In genomic region chr3:11587766-11588165, GRCh38 we compare ENCODE assay signal across 19 cellular contexts. TPM values are rescaled to one million over a fixed set of nuclear protein-coding genes. Genes with fewer than 3 reads are reported as not detected.
DNase-seq lines count a peak whose midpoint lies in the region; ATAC-seq and TF ChIP-seq lines count a peak whose summit lies in the region.
"Had no signal": no experiment of that assay in that cellular context is flagged by ENCODE, and none has a peak within 500 bp of the region (broad histone marks: within the 10 kb centered on the region; RNA-seq: fewer than 3 reads in every experiment).

No MANE protein-coding gene starts in this region.

- no peak overlapping the region for H3K9ac ChIP-seq in rectal smooth muscle tissue (ENCODE audit: low read length)

- no peaks in the 10 kb centered on the region for H3K27me3 ChIP-seq in gastroesophageal sphincter
- H3K27me3 ChIP-seq in rectal smooth muscle tissue (ENCODE audit: control insufficient read depth, insufficient read depth, low read length): no peaks in the 10 kb centered on the region
- H3K27me3 ChIP-seq: ovary, vagina had no signal

- H3K36me3 Mint-ChIP-seq in natural killer cell: no peaks in the 10 kb centered on the region
- H3K36me3 Mint-ChIP-seq in natural killer cell treated with Interleukin-12 subunit alpha and Interleukin-12 subunit beta and Interleukin-15 and Interleukin-18, amount 100 ng/mL, for 72 hours: no peaks in the 10 kb centered on the region

- H3K4me1 ChIP-seq in gastroesophageal sphincter (peaks cover 20 to 100% (median 57%) of the 10 kb centered on the region in 3 donors), rectal smooth muscle tissue (ENCODE audit: control insufficient read depth, insufficient read depth, low read length) (peaks cover 41% of the 10 kb centered on the region)

- DNase-seq in natural killer cell (no peak), foreskin melanocyte (no peak)
- no peak for DNase-seq in natural killer cell treated with Interleukin-12 subunit alpha and Interleukin-12 subunit beta and Interleukin-15 and Interleukin-18, amount 100 ng/mL, for 72 hours (ENCODE audit: low spot score)
- DNase-seq: activated CD4-positive, alpha-beta T cell treated with anti-CD3 and anti-CD28 coated beads, Interleukin-2, amount 10 ng/mL, durations not matched to agents 24 days and 14 days; erythroblast; glutamatergic neuron; midbrain; NCI-H69; OCI-M1; T1000 had no signal

- TF ChIP-seq CTCF in natural killer cell (IDR thresholded peaks at IDR 0.05) (no peak), gastroesophageal sphincter (IDR thresholded peaks at IDR 0.05) (no peak)

- ATAC-seq in natural killer cell (peak in 1 of 3 donors; percentile 19), gastroesophageal sphincter (no peak), GM19455 (IDR thresholded peaks at IDR 0.05; ENCODE audit: unreplicated experiment) (no peak), SK-N-SH treated with all-trans-retinoic acid at 6 μM for 48 hours (no peak), HG02840 (IDR thresholded peaks at IDR 0.05; ENCODE audit: low FRiP score, unreplicated experiment) (no peak)
- ATAC-seq in natural killer cell treated with Interleukin-12 subunit alpha and Interleukin-12 subunit beta and Interleukin-15 and Interleukin-18, amount 100 ng/mL, for 72 hours: no peak

- H3K27ac ChIP-seq in gastroesophageal sphincter: peak overlapping the region in 3 of 4 donors; percentile 4 to 19 (median 15)
- peak overlapping the region; percentile 51 for H3K27ac ChIP-seq in rectal smooth muscle tissue (ENCODE audit: low read depth, low read length)

- no peak for TF ChIP-seq EP300 in gastroesophageal sphincter (IDR thresholded peaks at IDR 0.05)

- H3K4me3 ChIP-seq in gastroesophageal sphincter (no peak overlapping the region), rectal smooth muscle tissue (ENCODE audit: low read length) (no peak overlapping the region)
- H3K4me3 ChIP-seq: ovary, skin epidermis, vagina had no signal

- no peak overlapping the region for H3K4me3 Mint-ChIP-seq in natural killer cell
- no peak overlapping the region for H3K4me3 Mint-ChIP-seq in natural killer cell treated with Interleukin-12 subunit alpha and Interleukin-12 subunit beta and Interleukin-15 and Interleukin-18, amount 100 ng/mL, for 72 hours
- H3K4me3 Mint-ChIP-seq: activated CD4-positive, alpha-beta T cell treated with anti-CD3 and anti-CD28 coated beads, Interleukin-2, amount 10 ng/mL, durations not matched to agents 24 days and 14 days had no signal

- WGBS in gastroesophageal sphincter (ENCODE audit: low coverage in 1 of 2), 2 donors: 71 to 85% methylated on average over 9 to 11 of the region's 12 CpGs

- no peaks in the 10 kb centered on the region for H3K9me3 ChIP-seq in gastroesophageal sphincter
- H3K9me3 ChIP-seq: ovary, vagina had no signal

- intact Hi-C loops in natural killer cell (cut with micrococcal nuclease): no loop called here

- H3K27me3 Mint-ChIP-seq in natural killer cell (ENCODE audit: low read depth in 2 of 2): no peaks in the 10 kb centered on the region
- no peaks in the 10 kb centered on the region for H3K27me3 Mint-ChIP-seq in natural killer cell treated with Interleukin-12 subunit alpha and Interleukin-12 subunit beta and Interleukin-15 and Interleukin-18, amount 100 ng/mL, for 72 hours
- H3K27me3 Mint-ChIP-seq: activated CD4-positive, alpha-beta T cell treated with anti-CD3 and anti-CD28 coated beads, Interleukin-2, amount 10 ng/mL, durations not matched to agents 24 days and 14 days; IgD-negative memory B cell had no signal

- peak overlapping the region; percentile 34 to 86 for H3K27ac Mint-ChIP-seq in natural killer cell
- peak overlapping the region in 1 of 2 donors; percentile 69 for H3K27ac Mint-ChIP-seq in natural killer cell treated with Interleukin-12 subunit alpha and Interleukin-12 subunit beta and Interleukin-15 and Interleukin-18, amount 100 ng/mL, for 72 hours
- H3K27ac Mint-ChIP-seq: activated CD4-positive, alpha-beta T cell treated with anti-CD3 and anti-CD28 coated beads, Interleukin-2, amount 10 ng/mL, durations not matched to agents 24 days and 14 days had no signal

- no peak for TF ChIP-seq POLR2A in gastroesophageal sphincter (IDR thresholded peaks at IDR 0.05)

- H3K4me1 Mint-ChIP-seq in natural killer cell: peaks cover 90% of the 10 kb centered on the region in 2 donors
- peaks cover 58 to 64% of the 10 kb centered on the region in 2 donors for H3K4me1 Mint-ChIP-seq in natural killer cell treated with Interleukin-12 subunit alpha and Interleukin-12 subunit beta and Interleukin-15 and Interleukin-18, amount 100 ng/mL, for 72 hours (ENCODE audit: low read depth in 2 of 2)

- H3K9me3 Mint-ChIP-seq in natural killer cell: no peaks in the 10 kb centered on the region
- H3K9me3 Mint-ChIP-seq in natural killer cell treated with Interleukin-12 subunit alpha and Interleukin-12 subunit beta and Interleukin-15 and Interleukin-18, amount 100 ng/mL, for 72 hours: no peaks in the 10 kb centered on the region
- H3K9me3 Mint-ChIP-seq: activated CD4-positive, alpha-beta T cell treated with anti-CD3 and anti-CD28 coated beads, Interleukin-2, amount 10 ng/mL, durations not matched to agents 24 days and 14 days; IgD-negative memory B cell had no signal

- H3K36me3 ChIP-seq in gastroesophageal sphincter: no peaks in the 10 kb centered on the region
- no peaks in the 10 kb centered on the region for H3K36me3 ChIP-seq in rectal smooth muscle tissue (ENCODE audit: control insufficient read depth, insufficient read depth, low read length)
- H3K36me3 ChIP-seq: ovary, vagina had no signal

TF ChIP-seq in SK-N-SH treated with all-trans-retinoic acid at 6 μM for 48 hours, 23 proteins besides CTCF, POLR2A, EP300 and RAD21:
- TF ChIP-seq CREB5 (CRISPR knock-in tag; IDR thresholded peaks at IDR 0.05; ENCODE audit: low read depth) (no peak), SNAI2 (CRISPR knock-in tag; IDR thresholded peaks at IDR 0.05) (no peak), ZNF70 (CRISPR knock-in tag; IDR thresholded peaks at IDR 0.05) (no peak), ESRRG (CRISPR knock-in tag; IDR thresholded peaks at IDR 0.05) (no peak), TOX (CRISPR knock-in tag; IDR thresholded peaks at IDR 0.05; ENCODE audit: borderline replicate concordance) (no peak)

RNA-seq across cellular contexts. Expression of gene VGLL4, which starts 55.9 kb away (rescaled TPM):
- 10 to 100 TPM; 29.5 to 42.8 (median 34.6) TPM for total RNA-seq in natural killer cell
- total RNA-seq in natural killer cell treated with Interleukin-12 subunit alpha and Interleukin-12 subunit beta and Interleukin-15 and Interleukin-18, amount 100 ng/mL, for 72 hours: 10 to 100 TPM; 50.4 to 52.9 TPM
- 100 to 1,000 TPM in 1 of 4 donors, 10 to 100 TPM in 3; 53.4 to 128 (median 58.2) TPM for total RNA-seq in gastroesophageal sphincter
